ENCODE assay signal across 1 cellular context in the genomic region with DNA sequence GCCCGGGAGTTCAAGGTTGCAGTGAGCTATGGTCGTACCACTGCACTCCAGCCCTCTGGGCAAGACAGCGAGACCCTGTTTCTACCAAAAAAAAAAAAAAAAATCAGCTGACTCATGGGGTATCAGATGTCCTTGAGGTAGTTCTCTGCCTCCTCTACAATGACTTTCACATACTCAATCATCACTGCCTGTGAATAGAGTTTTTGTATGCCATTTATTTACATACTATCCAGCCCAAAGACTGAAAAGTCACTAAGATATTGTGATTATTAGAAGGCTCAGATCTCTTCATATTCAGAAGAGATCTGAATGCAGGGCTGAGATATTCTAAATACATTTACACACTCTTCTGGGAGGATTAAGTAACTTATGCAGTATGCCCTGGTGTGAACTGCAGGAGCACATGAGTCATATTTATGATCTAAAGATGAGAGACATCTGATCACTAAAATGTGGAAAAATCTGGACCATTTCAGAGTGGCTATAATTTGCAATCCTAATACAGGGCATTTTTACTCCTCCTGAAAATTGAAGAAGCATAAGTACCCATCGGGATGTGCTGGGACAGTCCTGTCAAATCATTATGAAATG.
A peak's percentile ranks its signal among the peaks of the same experiment; 100 is the strongest.
TF ChIP-seq lines count a peak whose summit lies in the region.

No MANE protein-coding gene starts in this region.

TF ChIP-seq in HepG2, 621 proteins besides CTCF, POLR2A, EP300 and RAD21 (continued from another document):
- TF ChIP-seq, protein P1, sequence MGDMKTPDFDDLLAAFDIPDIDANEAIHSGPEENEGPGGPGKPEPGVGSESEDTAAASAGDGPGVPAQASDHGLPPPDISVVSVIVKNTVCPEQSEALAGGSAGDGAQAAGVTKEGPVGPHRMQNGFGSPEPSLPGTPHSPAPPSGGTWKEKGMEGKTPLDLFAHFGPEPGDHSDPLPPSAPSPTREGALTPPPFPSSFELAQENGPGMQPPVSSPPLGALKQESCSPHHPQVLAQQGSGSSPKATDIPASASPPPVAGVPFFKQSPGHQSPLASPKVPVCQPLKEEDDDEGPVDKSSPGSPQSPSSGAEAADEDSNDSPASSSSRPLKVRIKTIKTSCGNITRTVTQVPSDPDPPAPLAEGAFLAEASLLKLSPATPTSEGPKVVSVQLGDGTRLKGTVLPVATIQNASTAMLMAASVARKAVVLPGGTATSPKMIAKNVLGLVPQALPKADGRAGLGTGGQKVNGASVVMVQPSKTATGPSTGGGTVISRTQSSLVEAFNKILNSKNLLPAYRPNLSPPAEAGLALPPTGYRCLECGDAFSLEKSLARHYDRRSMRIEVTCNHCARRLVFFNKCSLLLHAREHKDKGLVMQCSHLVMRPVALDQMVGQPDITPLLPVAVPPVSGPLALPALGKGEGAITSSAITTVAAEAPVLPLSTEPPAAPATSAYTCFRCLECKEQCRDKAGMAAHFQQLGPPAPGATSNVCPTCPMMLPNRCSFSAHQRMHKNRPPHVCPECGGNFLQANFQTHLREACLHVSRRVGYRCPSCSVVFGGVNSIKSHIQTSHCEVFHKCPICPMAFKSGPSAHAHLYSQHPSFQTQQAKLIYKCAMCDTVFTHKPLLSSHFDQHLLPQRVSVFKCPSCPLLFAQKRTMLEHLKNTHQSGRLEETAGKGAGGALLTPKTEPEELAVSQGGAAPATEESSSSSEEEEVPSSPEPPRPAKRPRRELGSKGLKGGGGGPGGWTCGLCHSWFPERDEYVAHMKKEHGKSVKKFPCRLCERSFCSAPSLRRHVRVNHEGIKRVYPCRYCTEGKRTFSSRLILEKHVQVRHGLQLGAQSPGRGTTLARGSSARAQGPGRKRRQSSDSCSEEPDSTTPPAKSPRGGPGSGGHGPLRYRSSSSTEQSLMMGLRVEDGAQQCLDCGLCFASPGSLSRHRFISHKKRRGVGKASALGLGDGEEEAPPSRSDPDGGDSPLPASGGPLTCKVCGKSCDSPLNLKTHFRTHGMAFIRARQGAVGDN (CRISPR knock-in tag; IDR thresholded peaks at IDR 0.05): no peak
- TF ChIP-seq ZBTB8A (CRISPR knock-in tag; IDR thresholded peaks at IDR 0.05; ENCODE audit: borderline replicate concordance, low read depth) (no peak), NFE2L2 (IDR thresholded peaks at IDR 0.05; ENCODE audit: low read length) (0 out of 2 replicates have a peak, but pooled peaks have one; percentile 20), ZNF557 (CRISPR knock-in tag; IDR thresholded peaks at IDR 0.05) (no peak), ZNF138 (CRISPR knock-in tag; IDR thresholded peaks at IDR 0.05; ENCODE audit: low read depth) (no peak), DMAP1 (CRISPR knock-in tag; IDR thresholded peaks at IDR 0.05) (no peak), ZNF614 (CRISPR knock-in tag; IDR thresholded peaks at IDR 0.05; ENCODE audit: borderline replicate concordance) (no peak), GLI4 (CRISPR knock-in tag; IDR thresholded peaks at IDR 0.05; ENCODE audit: borderline replicate concordance) (no peak), YY1 (IDR thresholded peaks at IDR 0.05; ENCODE audit: insufficient read depth, insufficient replicate concordance, low read depth, low read length) (no peak)
- TF ChIP-seq, protein P2, sequence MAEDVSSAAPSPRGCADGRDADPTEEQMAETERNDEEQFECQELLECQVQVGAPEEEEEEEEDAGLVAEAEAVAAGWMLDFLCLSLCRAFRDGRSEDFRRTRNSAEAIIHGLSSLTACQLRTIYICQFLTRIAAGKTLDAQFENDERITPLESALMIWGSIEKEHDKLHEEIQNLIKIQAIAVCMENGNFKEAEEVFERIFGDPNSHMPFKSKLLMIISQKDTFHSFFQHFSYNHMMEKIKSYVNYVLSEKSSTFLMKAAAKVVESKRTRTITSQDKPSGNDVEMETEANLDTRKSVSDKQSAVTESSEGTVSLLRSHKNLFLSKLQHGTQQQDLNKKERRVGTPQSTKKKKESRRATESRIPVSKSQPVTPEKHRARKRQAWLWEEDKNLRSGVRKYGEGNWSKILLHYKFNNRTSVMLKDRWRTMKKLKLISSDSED (CRISPR knock-in tag; IDR thresholded peaks at IDR 0.05): no peak
- TF ChIP-seq, protein P3, sequence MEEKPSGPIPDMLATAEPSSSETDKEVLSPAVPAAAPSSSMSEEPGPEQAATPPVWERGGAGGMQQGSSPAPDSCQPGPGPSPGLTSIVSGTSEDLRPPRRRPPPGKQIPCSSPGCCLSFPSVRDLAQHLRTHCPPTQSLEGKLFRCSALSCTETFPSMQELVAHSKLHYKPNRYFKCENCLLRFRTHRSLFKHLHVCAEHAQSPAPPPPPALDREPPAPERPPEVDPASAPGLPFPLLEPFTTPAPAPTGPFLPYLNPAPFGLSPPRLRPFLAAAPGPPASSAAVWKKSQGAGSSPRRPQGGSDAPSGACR (CRISPR knock-in tag; IDR thresholded peaks at IDR 0.05): no peak
- TF ChIP-seq, protein P4, sequence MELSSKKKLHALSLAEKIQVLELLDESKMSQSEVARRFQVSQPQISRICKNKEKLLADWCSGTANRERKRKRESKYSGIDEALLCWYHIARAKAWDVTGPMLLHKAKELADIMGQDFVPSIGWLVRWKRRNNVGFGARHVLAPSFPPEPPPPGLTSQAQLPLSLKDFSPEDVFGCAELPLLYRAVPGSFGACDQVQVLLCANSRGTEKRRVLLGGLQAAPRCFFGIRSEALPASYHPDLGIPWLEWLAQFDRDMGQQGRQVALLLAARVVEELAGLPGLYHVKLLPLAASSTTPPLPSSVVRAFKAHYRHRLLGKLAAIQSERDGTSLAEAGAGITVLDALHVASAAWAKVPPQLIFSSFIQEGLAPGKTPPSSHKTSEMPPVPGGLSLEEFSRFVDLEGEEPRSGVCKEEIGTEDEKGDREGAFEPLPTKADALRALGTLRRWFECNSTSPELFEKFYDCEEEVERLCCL (CRISPR knock-in tag; IDR thresholded peaks at IDR 0.05; ENCODE audit: borderline replicate concordance): no peak
- TF ChIP-seq, protein P5, sequence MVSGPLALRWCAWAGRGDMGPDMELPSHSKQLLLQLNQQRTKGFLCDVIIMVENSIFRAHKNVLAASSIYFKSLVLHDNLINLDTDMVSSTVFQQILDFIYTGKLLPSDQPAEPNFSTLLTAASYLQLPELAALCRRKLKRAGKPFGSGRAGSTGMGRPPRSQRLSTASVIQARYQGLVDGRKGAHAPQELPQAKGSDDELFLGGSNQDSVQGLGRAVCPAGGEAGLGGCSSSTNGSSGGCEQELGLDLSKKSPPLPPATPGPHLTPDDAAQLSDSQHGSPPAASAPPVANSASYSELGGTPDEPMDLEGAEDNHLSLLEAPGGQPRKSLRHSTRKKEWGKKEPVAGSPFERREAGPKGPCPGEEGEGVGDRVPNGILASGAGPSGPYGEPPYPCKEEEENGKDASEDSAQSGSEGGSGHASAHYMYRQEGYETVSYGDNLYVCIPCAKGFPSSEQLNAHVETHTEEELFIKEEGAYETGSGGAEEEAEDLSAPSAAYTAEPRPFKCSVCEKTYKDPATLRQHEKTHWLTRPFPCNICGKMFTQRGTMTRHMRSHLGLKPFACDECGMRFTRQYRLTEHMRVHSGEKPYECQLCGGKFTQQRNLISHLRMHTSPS (CRISPR knock-in tag; IDR thresholded peaks at IDR 0.05; ENCODE audit: low read depth): no peak
